8 cellular contexts compared by ENCODE assay signal in genomic region chr17:2050246-2050866, GRCh38. TPM values are rescaled to one million over a fixed set of nuclear protein-coding genes. Genes with fewer than 3 reads are reported as not detected.
DNase-seq lines count a peak whose midpoint lies in the region; ATAC-seq and TF ChIP-seq lines count a peak whose summit lies in the region.

No MANE protein-coding gene starts in this region.

- H4K20me1 ChIP-seq in OCI-LY3 (ENCODE audit: insufficient read depth, low read length) = no peaks in the 10 kb centered on the region

- ATAC-seq in HG02943 (IDR thresholded peaks at IDR 0.05; ENCODE audit: low read depth, unreplicated experiment) (peak; percentile 16), omental fat pad (ENCODE audit: low FRiP score) (peak; percentile 25), HG03095 (IDR thresholded peaks at IDR 0.05; ENCODE audit: unreplicated experiment) (no peak), HG03565 (IDR thresholded peaks at IDR 0.05; ENCODE audit: unreplicated experiment) (no peak)

- H3K36me3 ChIP-seq in GM06990 (ENCODE audit: control insufficient read depth, insufficient read depth, low read length) (no peaks in the 10 kb centered on the region), OCI-LY3 (replicated peaks; ENCODE audit: low read depth, low read length) (no peaks in the 10 kb centered on the region)

- no peak for TF ChIP-seq CTCF in GM06990 (IDR thresholded peaks at IDR 0.05; ENCODE audit: insufficient read depth, low read length, poor library complexity, severe bottlenecking)
- TF ChIP-seq CTCF in OCI-LY3 (IDR thresholded peaks at IDR 0.05; ENCODE audit: low read depth, low read length) = no peak
- no peak for TF ChIP-seq CTCF in omental fat pad (IDR thresholded peaks at IDR 0.05)

- no peak overlapping the region for H2AFZ ChIP-seq in OCI-LY3 (ENCODE audit: low read depth, low read length)

- H3K4me3 ChIP-seq in GM06990 (replicated peaks; ENCODE audit: low read depth, low read length) = peak overlapping the region; percentile 50
- H3K4me3 ChIP-seq in OCI-LY3 (ENCODE audit: low read length) = peak overlapping the region; percentile 92

- H3K9me3 ChIP-seq in OCI-LY3 (ENCODE audit: insufficient read depth, low read length) = no peaks in the 10 kb centered on the region

- H3K27ac ChIP-seq in OCI-LY3 (ENCODE audit: low read length) = no peak overlapping the region

- peaks cover 9% of the 10 kb centered on the region; the same call in 1 of the 2 replicates for H3K4me1 ChIP-seq in OCI-LY3 (ENCODE audit: low read length)

- H3K27me3 ChIP-seq in GM06990 (replicated peaks; ENCODE audit: control insufficient read depth, insufficient read depth, low read length) (no peaks in the 10 kb centered on the region), OCI-LY3 (ENCODE audit: low read depth, low read length) (no peaks in the 10 kb centered on the region)

- DNase-seq in GM06990 (ENCODE audit: extremely low read depth, insufficient read length) (peak; percentile 74), germinal center (ENCODE audit: low spot score) (peak; percentile 67), omental fat pad (ENCODE audit: low spot score) (no peak)
- DNase-seq in activated T-helper 9 cell treated with anti-CD3 and anti-CD28 coated beads, Interleukin-2, amount 50 U/mL, for 16 hours (ENCODE audit: low read depth) = peak; percentile 71

- H3K9ac ChIP-seq in OCI-LY3 (ENCODE audit: low read length) = no peak overlapping the region

- no peaks in the 10 kb centered on the region for H3K79me2 ChIP-seq in OCI-LY3 (ENCODE audit: low read length)

- H3K4me2 ChIP-seq in OCI-LY3 (ENCODE audit: low read length) = peak overlapping the region; percentile 41

RNA-seq across cellular contexts. Expression of gene HIC1, which starts 4.5 kb away (rescaled TPM):
- 10 to 100 TPM in 3 of 4 donors, 1 to 10 TPM in 1; 9.9 to 63.8 (median 37.3) TPM for total RNA-seq in omental fat pad

RNA-seq across cellular contexts. Expression of gene OVCA2, which starts 8.5 kb away (rescaled TPM):
- 10 to 100 TPM; 21.1 to 30.4 (median 26.2) TPM for total RNA-seq in omental fat pad

RNA-seq across cellular contexts. Expression of gene DPH1, which starts 20.4 kb away (rescaled TPM):
- total RNA-seq in omental fat pad = 10 to 100 TPM; 36.8 to 53.1 (median 37.6) TPM

RNA-seq across cellular contexts. Expression of gene RTN4RL1, which starts 25.2 kb away (rescaled TPM):
- total RNA-seq in omental fat pad = 1 to 10 TPM; 4.5 to 5.2 (median 4.6) TPM

Comparison
In these comparisons a context has a peak if more than half of its experiments do, and no peak if none do; other contexts are left out.
1. ATAC-seq: peak in HG02943 (single experiment) and omental fat pad (single experiment); none in HG03095 (single experiment) and HG03565 (single experiment).